Comparison of ENCODE assay signal across 14 cellular contexts in genomic region chr6:109183109-109183508, GRCh38.
DNase-seq lines count a peak whose midpoint lies in the region; ATAC-seq, FAIRE-seq and TF ChIP-seq lines count a peak whose summit lies in the region.
"Had no signal": no experiment of that assay in that cellular context is flagged by ENCODE, and none has a peak within 500 bp of the region (broad histone marks: within the 10 kb centered on the region; RNA-seq: fewer than 3 reads in every experiment).

No MANE protein-coding gene starts in this region.

- DNase-seq in NCI-H1105 treated with DMSO at 0.1 percent for 48 hours (lab: John Stamatoyannopoulos, UW) (peak; percentile 8), NCI-H1105 (lab: John Stamatoyannopoulos, UW) (no peak), HL-60 (ENCODE audit: low read depth in 1 of 2, low spot score in 1 of 2) (peak in 1 of 2 experiments; percentile 34), RWPE2 (ENCODE audit: low spot score) (no peak), iPS DF 19.7 (ENCODE audit: low read depth, low spot score) (peak; percentile 25), urothelium cell line (ENCODE audit: low spot score) (no peak), A172 (ENCODE audit: low spot score) (no peak)
- DNase-seq: activated CD4-positive, alpha-beta memory T cell treated with anti-CD3 and anti-CD28 coated beads, Interleukin-2, amount 10 ng/mL, durations not matched to agents 7 days and 5 days; activated effector memory CD4-positive, alpha-beta T cell treated with Interleukin-2 at 50 U/mL for 16 hours; GOT3; NCI-H446; ovary had no signal

- ATAC-seq in RWPE2 (ENCODE audit: low read depth) = peak; percentile 55; the same call in 1 of the 3 replicates
- no peak for ATAC-seq in HG02588 (IDR thresholded peaks at IDR 0.05; ENCODE audit: unreplicated experiment)

- no peaks in the 10 kb centered on the region for H3K27me3 ChIP-seq in HL-60 (ENCODE audit: insufficient read depth, poor library complexity, severe bottlenecking)
- peaks cover 12% of the 10 kb centered on the region for H3K27me3 ChIP-seq in RWPE2 (ENCODE audit: insufficient read depth, poor library complexity, severe bottlenecking)
- H3K27me3 ChIP-seq: ovary had no signal

- H3K27ac ChIP-seq in HL-60 (replicated peaks) = peak overlapping the region; percentile 37
- no peak overlapping the region for H3K27ac ChIP-seq in RWPE2 (ENCODE audit: poor library complexity, severe bottlenecking)
- H3K27ac ChIP-seq: ovary had no signal

- H3K4me1 ChIP-seq in RWPE2 (ENCODE audit: insufficient read depth, poor library complexity, severe bottlenecking) = no peaks in the 10 kb centered on the region

- H3K4me3 ChIP-seq in HL-60 (replicated peaks; ENCODE audit: insufficient read depth, low read length) (no peak overlapping the region), RWPE2 (ENCODE audit: severe bottlenecking) (no peak overlapping the region)
- H3K4me3 ChIP-seq: ovary had no signal

- no peaks in the 10 kb centered on the region for H3K36me3 ChIP-seq in RWPE2 (ENCODE audit: low read depth)
- H3K36me3 ChIP-seq: ovary had no signal

- no peak for FAIRE-seq in urothelium cell line (lab: Jason Lieb, UNC)
- FAIRE-seq: keratinocyte had no signal

- no peaks in the 10 kb centered on the region for H3K9me3 ChIP-seq in RWPE2 (ENCODE audit: severe bottlenecking)
- H3K9me3 ChIP-seq: ovary had no signal

- TF ChIP-seq CTCF in HL-60 (IDR thresholded peaks at IDR 0.05; ENCODE audit: insufficient read depth, low read length) = no peak
- TF ChIP-seq CTCF in RWPE2 (IDR thresholded peaks at IDR 0.05; ENCODE audit: poor library complexity, severe bottlenecking) = peak; percentile 35

Comparison
In these comparisons a context has a peak if more than half of its experiments do, and no peak if none do; other contexts are left out.
1. DNase-seq: peak in NCI-H1105 treated with DMSO at 0.1 percent for 48 hours (single experiment) and iPS DF 19.7 (single experiment); none in NCI-H1105 (single experiment), RWPE2 (single experiment), urothelium cell line (single experiment) and A172 (single experiment).